Comparison of ENCODE assay signal across 9 cellular contexts in the genomic region with DNA sequence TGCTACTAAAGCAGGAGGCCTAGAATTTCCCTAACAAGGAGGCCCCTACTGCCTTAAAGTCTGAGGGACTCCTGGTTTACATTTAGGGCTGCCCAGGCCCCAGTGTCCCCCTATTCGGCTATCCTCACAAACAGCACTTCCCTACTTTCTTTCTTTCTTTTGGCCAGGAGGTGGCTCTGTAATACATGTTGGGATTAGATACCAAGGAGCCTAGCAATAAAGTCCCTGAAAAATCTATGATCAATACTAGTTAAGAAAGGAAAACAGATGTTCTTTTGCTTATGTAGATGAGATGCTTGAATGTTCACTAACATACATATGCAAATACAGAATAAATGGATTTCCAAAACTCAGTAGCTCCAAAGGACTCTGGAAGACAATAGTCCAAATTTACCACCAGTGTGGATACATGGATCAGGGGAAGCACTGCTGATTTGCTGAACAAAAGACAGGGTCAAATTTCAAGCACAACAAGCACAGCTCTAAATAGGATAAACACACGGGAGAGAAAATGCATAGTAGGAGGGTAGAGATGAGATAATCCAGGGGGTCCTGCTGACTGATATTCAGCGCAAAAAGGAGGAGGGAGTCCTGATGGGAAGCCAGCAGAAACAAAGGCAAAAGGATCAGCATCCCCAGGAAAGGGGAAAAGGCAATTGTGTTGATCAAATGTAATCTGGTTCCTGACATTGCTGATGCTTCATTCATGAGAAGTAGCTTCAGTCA.
DNase-seq lines count a peak whose midpoint lies in the region; ATAC-seq and TF ChIP-seq lines count a peak whose summit lies in the region.
"Had no signal": no experiment of that assay in that cellular context is flagged by ENCODE, and none has a peak within 500 bp of the region (broad histone marks: within the 10 kb centered on the region; RNA-seq: fewer than 3 reads in every experiment).

No MANE protein-coding gene starts in this region.

- H3K27me3 Mint-ChIP-seq in endodermal cell (ENCODE audit: insufficient read depth) (no peaks in the 10 kb centered on the region), osteocyte (ENCODE audit: unreplicated experiment) (peaks cover 4% of the 10 kb centered on the region)

- H3K4me1 Mint-ChIP-seq in endodermal cell (peaks cover 32% of the 10 kb centered on the region), osteocyte (ENCODE audit: unreplicated experiment) (no peaks in the 10 kb centered on the region)

- CTCF ChIA-PET in GM10248 (lab: Yijun Ruan, JAX): interaction anchor here (1.0 to 1.3 kb wide), 2 partner anchors 1224 to 1226 kb away, joined by 3 read pairs; no protein-coding TSS in a partner anchor

- H3K36me3 ChIP-seq in endodermal cell (ENCODE audit: control insufficient read depth, insufficient read depth, low read length): no peaks in the 10 kb centered on the region
- H3K36me3 ChIP-seq in Karpas-422 (ENCODE audit: insufficient read depth, low read length): no peaks in the 10 kb centered on the region

- H2AFZ ChIP-seq in Karpas-422 (ENCODE audit: low read length): no peak overlapping the region

- H3K79me2 ChIP-seq in Karpas-422 (ENCODE audit: low read length): no peaks in the 10 kb centered on the region

- TF ChIP-seq CTCF in GM10248 (IDR thresholded peaks at IDR 0.05; ENCODE audit: control extremely low read depth, extremely low read depth, low read depth, missing control alignments) (peak; percentile 10), endodermal cell (conservative IDR thresholded peaks at IDR 0.05) (peak; percentile 80), osteocyte (IDR thresholded peaks at IDR 0.05) (peak; percentile 31)

- no peaks in the 10 kb centered on the region for H3K9me2 ChIP-seq in Karpas-422 (replicated peaks; ENCODE audit: insufficient read depth, low read length)

- H3K9me3 ChIP-seq in endodermal cell (ENCODE audit: control insufficient read depth, low read length) (peaks cover 5% of the 10 kb centered on the region), Karpas-422 (ENCODE audit: low read length) (no peaks in the 10 kb centered on the region)

- POLR2A ChIA-PET in GM10248 (lab: Yijun Ruan, JAX): no interaction called here

- DNase-seq in GM10248 (ENCODE audit: extremely low spot score): no peak
- peak; percentile 12 for DNase-seq in NCI-H524 treated with DMSO at 0.1 percent for 48 hours (lab: John Stamatoyannopoulos, UW)
- DNase-seq in endodermal cell: peak; percentile 79
- no peak for DNase-seq in osteocyte (ENCODE audit: extremely low spot score, unreplicated experiment)
- no peak for DNase-seq in Karpas-422
- DNase-seq in SIG-M5 (lab: John Stamatoyannopoulos, UW): no peak
- DNase-seq: posterior cingulate gyrus had no signal

- H3K4me3 ChIP-seq in endodermal cell (ENCODE audit: low read length): no peak overlapping the region
- no peak overlapping the region for H3K4me3 ChIP-seq in Karpas-422 (ENCODE audit: low read length)

- no peak overlapping the region for H3K9ac ChIP-seq in endodermal cell (ENCODE audit: extremely low read depth, low read length, poor library complexity, severe bottlenecking)
- no peak overlapping the region for H3K9ac ChIP-seq in Karpas-422 (ENCODE audit: low read length)

- H3K36me3 Mint-ChIP-seq in endodermal cell (ENCODE audit: low read depth) (no peaks in the 10 kb centered on the region), osteocyte (ENCODE audit: unreplicated experiment) (no peaks in the 10 kb centered on the region)

- no peaks in the 10 kb centered on the region for H4K20me1 ChIP-seq in Karpas-422 (ENCODE audit: insufficient read depth, low read depth, low read length)

- no peak overlapping the region for H3K4me2 ChIP-seq in Karpas-422 (ENCODE audit: low read depth, low read length, poor library complexity, severe bottlenecking)

- H3K27ac Mint-ChIP-seq in endodermal cell (peak overlapping the region; percentile 12), osteocyte (ENCODE audit: unreplicated experiment) (no peak overlapping the region)

- peak overlapping the region; percentile 45 for H3K27ac ChIP-seq in endodermal cell (ENCODE audit: low read depth, low read length)
- no peak overlapping the region for H3K27ac ChIP-seq in Karpas-422 (ENCODE audit: low read length)

- ATAC-seq in GM21723 (IDR thresholded peaks at IDR 0.05; ENCODE audit: unreplicated experiment): no peak
- ATAC-seq in GM18868 (IDR thresholded peaks at IDR 0.05; ENCODE audit: unreplicated experiment): no peak

- 6 to 16% methylated on average over 3 of the region's 3 CpGs for WGBS in endodermal cell (ENCODE audit: insufficient coverage in 1 of 2, insufficient read length in 1 of 2), 2 experiments

- H3K9me3 Mint-ChIP-seq in endodermal cell: peaks cover 4% of the 10 kb centered on the region
- no peaks in the 10 kb centered on the region for H3K9me3 Mint-ChIP-seq in osteocyte (ENCODE audit: unreplicated experiment)

- H3K27me3 ChIP-seq in endodermal cell (ENCODE audit: control insufficient read depth, insufficient read depth, low read length, poor library complexity, severe bottlenecking) (no peaks in the 10 kb centered on the region), Karpas-422 (ENCODE audit: low read length) (no peaks in the 10 kb centered on the region)

- peaks cover 18% of the 10 kb centered on the region for H3K4me1 ChIP-seq in endodermal cell (ENCODE audit: control insufficient read depth, insufficient read depth, low read length)
- no peaks in the 10 kb centered on the region for H3K4me1 ChIP-seq in Karpas-422 (ENCODE audit: low read length)

- H3K4me3 Mint-ChIP-seq in endodermal cell (no peak overlapping the region), osteocyte (ENCODE audit: unreplicated experiment) (no peak overlapping the region)

Comparison
In these comparisons a context has a peak if more than half of its experiments do, and no peak if none do; other contexts are left out.
1. DNase-seq: peak in NCI-H524 treated with DMSO at 0.1 percent for 48 hours (single experiment) and endodermal cell (single experiment); none in GM10248 (single experiment), osteocyte (single experiment), Karpas-422 (single experiment) and SIG-M5 (single experiment).
2. CTCF ChIP-seq: peak in every context shown above with its lines; median percentile 80 in endodermal cell; 31 in osteocyte; 10 in GM10248.